In genomic region chr19:19185853-19186728, GRCh38 we compare ENCODE assay signal across 8 cellular contexts. TPM values are rescaled to one million over a fixed set of nuclear protein-coding genes. Genes with fewer than 3 reads are reported as not detected.
DNase-seq lines count a peak whose midpoint lies in the region; TF ChIP-seq lines count a peak whose summit lies in the region.

No MANE protein-coding gene starts in this region.

- H3F3A ChIP-seq in GM23248 (ENCODE audit: insufficient read depth) (no peaks in the 10 kb centered on the region), PC-9 (ENCODE audit: insufficient read depth, low read depth) (0 out of 2 replicates have a peak, but pooled peaks cover 5% of the 10 kb centered on the region)

- no peak overlapping the region for H2AFZ ChIP-seq in GM23248
- H2AFZ ChIP-seq in PC-9 = no peak overlapping the region

- H3K4me3 ChIP-seq in AG09309 (ENCODE audit: control insufficient read depth, low read depth, low read length) = no peak overlapping the region
- no peak overlapping the region for H3K4me3 ChIP-seq in GM23248
- H3K4me3 ChIP-seq in PC-9 = no peak overlapping the region

- H3K9me2 ChIP-seq in GM23248 (ENCODE audit: insufficient read depth) (no peaks in the 10 kb centered on the region), PC-9 (ENCODE audit: insufficient read depth) (no peaks in the 10 kb centered on the region)

- peaks cover 40% of the 10 kb centered on the region for H3K79me2 ChIP-seq in GM23248 (ENCODE audit: insufficient read depth)
- H3K79me2 ChIP-seq in PC-9 (ENCODE audit: low read depth) = peaks cover 21% of the 10 kb centered on the region

- DNase-seq in AG09309 (ENCODE audit: low read depth) (no peak), GM23248 (peak; percentile 51), PC-9 (peak; percentile 40 to 53), head of caudate nucleus (peak in 32 of 42 donors; percentile 15 to 69 (median 50)), GM19240 (ENCODE audit: insufficient read length, low spot score) (no peak), 8988T (no peak)
- peak; percentile 71 to 76 for DNase-seq in activated T-cell treated with anti-CD3 and anti-CD28 coated beads, Interleukin-2, amount 50 U/mL, for 48 hours
- peak; percentile 27 to 50 (median 48) for DNase-seq in stimulated activated CD4-positive, alpha-beta T cell treated with anti-CD3 and anti-CD28 coated beads, Interleukin-1b, Interleukin-23, amount 100 ng/mL, for 24 hours (ENCODE audit: low read depth in 4 of 4, low spot score in 1 of 4)

- TF ChIP-seq CTCF in AG09309 (IDR thresholded peaks at IDR 0.05; ENCODE audit: control insufficient read depth, insufficient read depth, low read depth, low read length, missing control alignments) (peak; percentile 69), PC-9 (conservative IDR thresholded peaks at IDR 0.05) (peak; percentile 86)

- in situ Hi-C loops in GM23248 (cut with MboI) = no loop called here

- intact Hi-C loops in PC-9 (cut with micrococcal nuclease; ENCODE audit: unreplicated experiment) = no loop called here
- intact Hi-C loops in head of caudate nucleus (cut with DNase I) = no loop called here

- BruUV-seq in PC-9 (replicated peaks; lab: Mats Ljungman, UMichigan) = no TSS peak

- no peaks in the 10 kb centered on the region for H3K27me3 ChIP-seq in GM23248 (replicated peaks; ENCODE audit: insufficient read depth)
- H3K27me3 ChIP-seq in PC-9 (ENCODE audit: insufficient read depth, low read depth) = no peaks in the 10 kb centered on the region

- WGBS in GM23248 (ENCODE audit: low coverage in 1 of 2, low lambda C conversion rate in 2 of 2, missing lambda C conversion rate in 2 of 2), 2 experiments = 58 to 64% methylated on average over 9 of the region's 9 CpGs

- H4K20me1 ChIP-seq in GM23248 (ENCODE audit: insufficient read depth) (no peaks in the 10 kb centered on the region), PC-9 (ENCODE audit: insufficient read depth) (no peaks in the 10 kb centered on the region; the same call in 1 of the 2 replicates)

- H3K4me2 ChIP-seq in GM23248 (ENCODE audit: unreplicated experiment) (no peak overlapping the region), PC-9 (no peak overlapping the region)

- POLR2A ChIA-PET in PC-9 (lab: Charles Lee; ENCODE audit: unreplicated experiment) = no interaction called here

- CTCF ChIA-PET in PC-9 (lab: Charles Lee) = no interaction called here

- no peaks in the 10 kb centered on the region for H3K9me3 ChIP-seq in GM23248 (ENCODE audit: low read depth)
- no peaks in the 10 kb centered on the region for H3K9me3 ChIP-seq in PC-9 (ENCODE audit: insufficient read depth, low read depth)

- H3K4me1 ChIP-seq in GM23248 (ENCODE audit: insufficient read depth) (peaks cover 5% of the 10 kb centered on the region), PC-9 (replicated peaks; ENCODE audit: insufficient read depth) (peaks cover 13% of the 10 kb centered on the region)

- H3K27ac ChIP-seq in GM23248 = no peak overlapping the region
- no peak overlapping the region for H3K27ac ChIP-seq in PC-9

- H3K9ac ChIP-seq in GM23248 = no peak overlapping the region

- H3K36me3 ChIP-seq in GM23248 (ENCODE audit: low read depth) = 0 out of 2 replicates have a peak, but pooled peaks cover 2% of the 10 kb centered on the region
- H3K36me3 ChIP-seq in PC-9 (ENCODE audit: low read depth) = no peaks in the 10 kb centered on the region; the same call in 1 of the 2 replicates

RNA-seq across cellular contexts. Expression of gene BORCS8, which starts 5.9 kb away (rescaled TPM):
- total RNA-seq in GM23248 (2014; rRNA removed; shearing (Covaris generic)) = 9.7 and 14.7 TPM in 2 replicates
- polyA plus RNA-seq in GM23248 (2016; fragmentation: Nextera tagmentation; extraction: Ambion mirVana) = 23.1 and 24.5 TPM in 2 replicates
- total RNA-seq in PC-9 (2021) = 23.1 and 24.9 TPM in 2 replicates

RNA-seq across cellular contexts. Expression of gene RFXANK, which starts 6.0 kb away (rescaled TPM):
- total RNA-seq in GM23248 (2014; rRNA removed; shearing (Covaris generic)) = 30.6 and 42.6 TPM in 2 replicates
- 44.5 and 55.9 TPM in 2 replicates for polyA plus RNA-seq in GM23248 (2016; fragmentation: Nextera tagmentation; extraction: Ambion mirVana)
- 132 and 161 TPM in 2 replicates for total RNA-seq in PC-9 (2021)

RNA-seq across cellular contexts. Expression of gene MEF2B, which starts 16.0 kb away (rescaled TPM):
- 0.22 and 0.38 TPM in 2 replicates for total RNA-seq in GM23248 (2014; rRNA removed; shearing (Covaris generic))
- 0.20 and 0.33 TPM in 2 replicates for polyA plus RNA-seq in GM23248 (2016; fragmentation: Nextera tagmentation; extraction: Ambion mirVana)
- 1.8 and 3.9 TPM in 2 replicates for total RNA-seq in PC-9 (2021)

RNA-seq across cellular contexts. Expression of gene NR2C2AP, which starts 17.1 kb away (rescaled TPM):
- total RNA-seq in GM23248 (2014; rRNA removed; shearing (Covaris generic)) = 14.3 and 19.5 TPM in 2 replicates
- 13.5 and 14.2 TPM in 2 replicates for polyA plus RNA-seq in GM23248 (2016; fragmentation: Nextera tagmentation; extraction: Ambion mirVana)
- total RNA-seq in PC-9 (2021) = 25.7 and 28.7 TPM in 2 replicates

RNA-seq across cellular contexts. Expression of gene NCAN, which starts 25.7 kb away (rescaled TPM):
- not detected in 2 replicates for total RNA-seq in GM23248 (2014; rRNA removed; shearing (Covaris generic))
- not detected in 2 replicates for polyA plus RNA-seq in GM23248 (2016; fragmentation: Nextera tagmentation; extraction: Ambion mirVana)
- total RNA-seq in PC-9 (2021) = not detected in 2 replicates

Comparison
In these comparisons a context has a peak if more than half of its experiments do, and no peak if none do; other contexts are left out.
1. DNase-seq: peak in GM23248 (single experiment), PC-9 (2 of 2), activated T-cell treated with anti-CD3 and anti-CD28 coated beads, Interleukin-2, amount 50 U/mL, for 48 hours (2 of 2), head of caudate nucleus (32 of 42) and stimulated activated CD4-positive, alpha-beta T cell treated with anti-CD3 and anti-CD28 coated beads, Interleukin-1b, Interleukin-23, amount 100 ng/mL, for 24 hours (4 of 4); none in AG09309 (single experiment), GM19240 (single experiment) and 8988T (single experiment).